In the genomic region with DNA sequence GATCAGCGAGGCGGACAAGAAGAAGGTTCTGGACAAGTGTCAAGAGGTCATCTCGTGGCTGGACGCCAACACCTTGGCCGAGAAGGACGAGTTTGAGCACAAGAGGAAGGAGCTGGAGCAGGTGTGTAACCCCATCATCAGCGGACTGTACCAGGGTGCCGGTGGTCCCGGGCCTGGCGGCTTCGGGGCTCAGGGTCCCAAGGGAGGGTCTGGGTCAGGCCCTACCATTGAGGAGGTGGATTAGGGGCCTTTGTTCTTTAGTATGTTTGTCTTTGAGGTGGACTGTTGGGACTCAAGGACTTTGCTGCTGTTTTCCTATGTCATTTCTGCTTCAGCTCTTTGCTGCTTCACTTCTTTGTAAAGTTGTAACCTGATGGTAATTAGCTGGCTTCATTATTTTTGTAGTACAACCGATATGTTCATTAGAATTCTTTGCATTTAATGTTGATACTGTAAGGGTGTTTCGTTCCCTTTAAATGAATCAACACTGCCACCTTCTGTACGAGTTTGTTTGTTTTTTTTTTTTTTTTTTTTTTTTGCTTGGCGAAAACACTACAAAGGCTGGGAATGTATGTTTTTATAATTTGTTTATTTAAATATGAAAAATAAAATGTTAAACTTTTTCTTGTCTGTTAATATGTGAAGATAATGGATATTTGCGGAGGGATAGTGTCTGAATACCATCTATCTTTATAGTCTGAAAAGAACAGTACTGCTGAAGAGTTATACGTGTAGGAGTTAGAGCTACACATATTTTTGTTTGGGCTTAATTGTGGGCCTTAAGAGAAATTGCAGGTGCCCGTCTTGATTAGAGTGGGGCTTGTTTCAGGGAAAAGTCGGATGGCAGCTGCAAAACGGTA, we compare ENCODE assay signal across 1 cellular context.
TF ChIP-seq lines count a peak whose summit lies in the region.

No MANE protein-coding gene starts in this region.

TF ChIP-seq in WTC11, 78 proteins besides CTCF, POLR2A, EP300 and RAD21 (continued from another document):
- TF ChIP-seq FOXJ3 (CRISPR knock-in tag; IDR thresholded peaks at IDR 0.05; ENCODE audit: borderline replicate concordance) = no peak
